36 cellular contexts compared by ENCODE assay signal in genomic region chr7:22043367-22043766, GRCh38.
"Had no signal": no experiment of that assay in that cellular context is flagged by ENCODE, and none has a peak within 500 bp of the region (broad histone marks: within the 10 kb centered on the region; RNA-seq: fewer than 3 reads in every experiment).

No MANE protein-coding gene starts in this region.

- H3K36me3 ChIP-seq: brain microvascular endothelial cell, cardiac muscle cell, Peyer's patch, WERI-Rb-1 had no signal

- H3K27ac ChIP-seq: brain microvascular endothelial cell, cardiac muscle cell, Peyer's patch, WERI-Rb-1 had no signal

- DNase-seq: activated CD4-positive, alpha-beta memory T cell treated with anti-CD3 and anti-CD28 coated beads, Interleukin-2, amount 10 ng/mL, durations not matched to agents 7 days and 5 days; activated CD4-positive, alpha-beta T cell treated with anti-CD3 and anti-CD28 coated beads for 1 hour; activated CD4-positive, alpha-beta T cell treated with anti-CD3 and anti-CD28 coated beads for 48 hours; activated CD4-positive, CD25-positive, alpha-beta regulatory T cell; activated CD8-positive, alpha-beta memory T cell treated with anti-CD3 and anti-CD28 coated beads for 24 hours; activated CD8-positive, alpha-beta memory T cell treated with anti-CD3 and anti-CD28 coated beads, Interleukin-2, amount 10 ng/mL, durations not matched to agents 7 days and 5 days; activated effector memory CD4-positive, alpha-beta T cell treated with anti-CD3 and anti-CD28 coated beads, Interleukin-2, amount 50 U/mL, for 16 hours; activated naive CD4-positive, alpha-beta T cell; activated naive CD4-positive, alpha-beta T cell treated with anti-CD3 and anti-CD28 coated beads, Interleukin-2, amount 50 U/mL, for 16 hours; activated naive CD8-positive, alpha-beta T cell treated with anti-CD3 and anti-CD28 coated beads for 36 hours; activated T-cell treated with anti-CD3 and anti-CD28 coated beads, Interleukin-2, amount 50 U/mL, for 1 hour; activated T-cell treated with anti-CD3 and anti-CD28 coated beads, Interleukin-2, amount 50 U/mL, for 72 hours; amniotic stem cell; aorta; brain microvascular endothelial cell; Karpas-422; KBM-7; NCI-H1105; NCI-H1436; NCI-H1694; NCI-H1930; NCI-H2081 treated with DMSO at 0.1 percent for 48 hours; NCI-H345; NCI-H524 treated with DMSO at 0.1 percent for 48 hours; PC-3; Peyer's patch; RPMI8226; SIG-M5; T-cell; T-helper 17 cell; T-helper 9 cell; WERI-Rb-1 had no signal

- H3K4me1 ChIP-seq: Peyer's patch had no signal

- ATAC-seq: activated CD8-positive, alpha-beta memory T cell treated with anti-CD3 and anti-CD28 coated beads, Interleukin-2, amount 10 ng/mL, durations not matched to agents 7 days and 5 days; activated T-cell treated with anti-CD3 and anti-CD28 coated beads, Interleukin-2, amount 50 U/mL, for 72 hours; activated T-helper 17 cell treated with anti-CD3 and anti-CD28 coated beads, Interleukin-2, amount 50 U/mL, for 72 hours; PC-3; Right ventricle myocardium inferior; SK-N-SH treated with all-trans-retinoic acid at 6 μM for 48 hours; T-cell; T-helper 17 cell had no signal

- H3K27me3 ChIP-seq: brain microvascular endothelial cell, Peyer's patch had no signal

- H3K9me3 ChIP-seq: Peyer's patch had no signal

- H3K4me3 ChIP-seq: cardiac muscle cell, Peyer's patch had no signal
